Comparison of ENCODE assay signal across 1 cellular context in the genomic region with DNA sequence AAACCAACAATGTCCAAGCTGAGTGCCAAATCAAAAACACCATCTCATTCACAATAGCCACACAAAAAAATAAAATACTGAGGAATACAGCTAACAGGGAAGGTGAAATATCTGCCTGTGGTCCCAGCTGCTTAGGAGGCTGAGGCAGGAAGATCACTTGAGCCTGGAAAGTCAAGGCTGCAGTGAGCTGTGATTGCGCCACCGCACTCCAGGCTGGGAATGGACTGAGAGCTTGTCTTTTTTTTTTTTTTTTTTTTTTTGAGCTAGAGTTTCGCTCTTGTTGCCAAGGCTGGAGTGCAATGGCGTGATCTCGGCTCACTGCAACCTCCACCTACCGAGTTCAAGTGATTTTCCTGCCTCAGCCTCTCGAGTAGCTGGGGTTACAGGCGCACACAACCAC.
TF ChIP-seq lines count a peak whose summit lies in the region.

No MANE protein-coding gene starts in this region.

TF ChIP-seq in HCT116, 20 proteins besides CTCF, POLR2A, EP300 and RAD21:
- TF ChIP-seq CEBPB (IDR thresholded peaks at IDR 0.05; ENCODE audit: low read depth) = peak; percentile 45; the same call in 1 of the 2 replicates
